Comparison of ENCODE assay signal across 8 cellular contexts in the genomic region with DNA sequence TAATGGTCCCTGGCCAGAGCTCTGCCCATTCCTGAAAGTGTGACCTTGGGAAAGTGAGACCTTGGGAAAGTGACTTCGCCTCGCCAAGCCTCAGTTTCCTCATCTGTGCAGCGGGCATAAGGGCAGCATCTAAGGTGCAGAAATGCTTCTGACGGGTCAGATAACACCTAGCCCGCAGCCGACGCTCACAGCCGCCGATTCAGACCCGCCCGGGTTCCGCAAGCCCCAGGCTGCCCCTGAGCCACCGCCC. TPM values are rescaled to one million over a fixed set of nuclear protein-coding genes. Genes with fewer than 3 reads are reported as not detected.
DNase-seq lines count a peak whose midpoint lies in the region; ATAC-seq, FAIRE-seq and TF ChIP-seq lines count a peak whose summit lies in the region.

No MANE protein-coding gene starts in this region.

- H3K4me1 ChIP-seq in heart left ventricle (peaks cover 6 to 60% (median 41%) of the 10 kb centered on the region in 12 donors), OCI-LY7 (ENCODE audit: insufficient read depth, low read length, poor library complexity, severe bottlenecking) (peaks cover 45% of the 10 kb centered on the region), endothelial cell of umbilical vein (ENCODE audit: control insufficient read depth, extremely low read depth, insufficient read depth, low read length) (peaks cover 76% of the 10 kb centered on the region)

- H3K9me3 ChIP-seq in heart left ventricle (no peaks in the 10 kb centered on the region), OCI-LY7 (ENCODE audit: low read length) (no peaks in the 10 kb centered on the region), endothelial cell of umbilical vein (replicated peaks; ENCODE audit: control insufficient read depth, insufficient read depth, low read length) (peaks cover 4% of the 10 kb centered on the region)

- peak overlapping the region; percentile 92 for H3K9ac ChIP-seq in endothelial cell of umbilical vein (replicated peaks; ENCODE audit: extremely low read depth, insufficient read depth, low read length)

- peak overlapping the region; percentile 59 for H3K27ac Mint-ChIP-seq in osteocyte (ENCODE audit: unreplicated experiment)

- DNase-seq in heart left ventricle: no peak
- DNase-seq in left ventricle myocardium superior: no peak
- DNase-seq in OCI-LY7 (ENCODE audit: low spot score): no peak
- DNase-seq in endothelial cell of umbilical vein (ENCODE audit: low read depth, low spot score): no peak
- no peak for DNase-seq in osteocyte (ENCODE audit: extremely low spot score, unreplicated experiment)
- DNase-seq in MV-4-11 (lab: John Stamatoyannopoulos, UW): no peak

- intact Hi-C loops in heart left ventricle (cut with DNase I) (loop anchor here (1.0 to 10.0 kb wide), 9 partner anchors 45 to 558 kb away; a partner anchor contains a TSS), left ventricle myocardium superior (cut with micrococcal nuclease) (loop anchor here (5.0 kb wide), 1 partner anchor 65 kb away; a partner anchor contains a TSS), OCI-LY7 (cut with micrococcal nuclease; ENCODE audit: unreplicated experiment) (loop anchor here (2.0 kb wide), 1 partner anchor 68 kb away; no protein-coding TSS in a partner anchor), endothelial cell of umbilical vein (cut with micrococcal nuclease) (loop anchor here (2.0 to 5.0 kb wide), 2 partner anchors 74 to 165 kb away; a partner anchor contains a TSS)

- H3K4me2 ChIP-seq in OCI-LY7 (ENCODE audit: low read length) (peak overlapping the region; percentile 98), endothelial cell of umbilical vein (ENCODE audit: insufficient read depth, low read length) (peak overlapping the region; percentile 91)

- H4K20me1 ChIP-seq in OCI-LY7 (ENCODE audit: insufficient read depth, low read length) (peaks cover 42% of the 10 kb centered on the region), endothelial cell of umbilical vein (replicated peaks; ENCODE audit: control insufficient read depth, extremely low read depth, insufficient read depth, low read length) (peaks cover 3% of the 10 kb centered on the region)

- H3K27ac ChIP-seq in heart left ventricle (peak overlapping the region; percentile 68 to 94 (median 89)), OCI-LY7 (ENCODE audit: low read depth, low read length, poor library complexity, severe bottlenecking) (peak overlapping the region; percentile 39), endothelial cell of umbilical vein (ENCODE audit: insufficient read depth, low read depth, low read length) (peak overlapping the region; percentile 90)

- H3K36me3 Mint-ChIP-seq in osteocyte (ENCODE audit: unreplicated experiment): no peaks in the 10 kb centered on the region

- H2AFZ ChIP-seq in OCI-LY7 (ENCODE audit: low read length): no peak overlapping the region; the same call in 1 of the 2 replicates
- no peak overlapping the region for H2AFZ ChIP-seq in endothelial cell of umbilical vein (ENCODE audit: low read depth, low read length)

- no peak for TF ChIP-seq CTCF in heart left ventricle (IDR thresholded peaks at IDR 0.05)
- TF ChIP-seq CTCF in OCI-LY7 (conservative IDR thresholded peaks at IDR 0.05; ENCODE audit: low read length): no peak
- no peak for TF ChIP-seq CTCF in endothelial cell of umbilical vein (IDR thresholded peaks at IDR 0.05; ENCODE audit: extremely low read depth in 1 of 2, insufficient read depth in 1 of 2, low read depth in 1 of 2, low read length in 2 of 2)
- TF ChIP-seq CTCF in osteocyte (IDR thresholded peaks at IDR 0.05): no peak

- POLR2A ChIA-PET in OCI-LY7 (lab: Charles Lee): interaction anchor here (1.3 to 2.2 kb wide), 3 partner anchors 9 to 71 kb away, joined by 8 to 13 read pairs (median 11); no protein-coding TSS in a partner anchor
- POLR2A ChIA-PET in endothelial cell of umbilical vein (lab: Charles Lee): interaction anchor here (1.6 to 1.8 kb wide), 4 partner anchors 10 to 59 kb away, joined by 4 to 5 read pairs (median 4); no protein-coding TSS in a partner anchor

- H3K79me2 ChIP-seq in OCI-LY7 (ENCODE audit: insufficient read depth, low read depth, low read length): peaks cover 53% of the 10 kb centered on the region
- H3K79me2 ChIP-seq in endothelial cell of umbilical vein (ENCODE audit: control insufficient read depth, insufficient read depth, low read length): peaks cover 62% of the 10 kb centered on the region

- H3K4me3 Mint-ChIP-seq in osteocyte (ENCODE audit: unreplicated experiment): peak overlapping the region; percentile 80

- H3K9me2 ChIP-seq in OCI-LY7 (ENCODE audit: insufficient read depth, low read length): no peaks in the 10 kb centered on the region

- H3K9me1 ChIP-seq in endothelial cell of umbilical vein (replicated peaks; ENCODE audit: control insufficient read depth, extremely low read depth, insufficient read depth, low read length): no peaks in the 10 kb centered on the region

- ATAC-seq in heart left ventricle (peak in 1 of 4 donors; percentile 40), left ventricle myocardium superior (no peak), HG03378 (IDR thresholded peaks at IDR 0.05; ENCODE audit: unreplicated experiment) (no peak), GM21528 (IDR thresholded peaks at IDR 0.05; ENCODE audit: low FRiP score, unreplicated experiment) (no peak)

- H3K27me3 Mint-ChIP-seq in osteocyte (ENCODE audit: unreplicated experiment): peaks cover 28% of the 10 kb centered on the region

- dilution Hi-C loops in endothelial cell of umbilical vein (cut with MboI; ENCODE audit: extremely low pct_ligation_motif_present, low sequenced_read_pairs): no loop called here

- no TSS peak for BruUV-seq in OCI-LY7 (replicated peaks; lab: Mats Ljungman, UMichigan)
- BruUV-seq in endothelial cell of umbilical vein (replicated peaks; lab: Mats Ljungman, UMichigan): no TSS peak

- peaks cover 49% of the 10 kb centered on the region for H3K4me1 Mint-ChIP-seq in osteocyte (ENCODE audit: unreplicated experiment)

- 0 to 1% (median 0%) methylated on average over 12 to 13 of the region's 13 CpGs for WGBS in heart left ventricle, 4 donors

- H3K36me3 ChIP-seq in heart left ventricle (peaks cover 0 to 15% (median 0%) of the 10 kb centered on the region in 9 donors), OCI-LY7 (ENCODE audit: insufficient read depth, low read length) (peaks cover 25% of the 10 kb centered on the region), endothelial cell of umbilical vein (ENCODE audit: control insufficient read depth in 2 of 2, extremely low read depth in 1 of 2, insufficient read depth in 2 of 2, low read length in 2 of 2) (peaks cover 0 to 4% of the 10 kb centered on the region in 2 experiments)

- peaks cover 0 to 10% (median 0%) of the 10 kb centered on the region in 9 donors for H3K27me3 ChIP-seq in heart left ventricle
- no peaks in the 10 kb centered on the region for H3K27me3 ChIP-seq in endothelial cell of umbilical vein (ENCODE audit: control insufficient read depth in 2 of 2, insufficient read depth in 2 of 2, low read length in 2 of 2)

- no peaks in the 10 kb centered on the region for H3K9me3 Mint-ChIP-seq in osteocyte (ENCODE audit: unreplicated experiment)

- H3K4me3 ChIP-seq in heart left ventricle (peak overlapping the region; percentile 54 to 96 (median 84)), OCI-LY7 (ENCODE audit: low read depth, low read length, poor library complexity, severe bottlenecking) (peak overlapping the region; percentile 91), endothelial cell of umbilical vein (replicated peaks in 1 of 3; ENCODE audit: insufficient read depth in 1 of 3, low read depth in 1 of 3, low read length in 3 of 3) (peak overlapping the region; percentile 82 to 86 (median 83))

- no peak for FAIRE-seq in endothelial cell of umbilical vein (lab: Jason Lieb, UNC)

- CTCF ChIA-PET in OCI-LY7 (lab: Charles Lee; ENCODE audit: unreplicated experiment): interaction anchor here (1.0 kb wide), 1 partner anchor 12 kb away, joined by 10 read pairs; no protein-coding TSS in a partner anchor
- CTCF ChIA-PET in endothelial cell of umbilical vein (lab: Charles Lee): interaction anchor here (0.7 to 6.5 kb wide), 11 partner anchors 10 to 111 kb away, joined by 3 to 107 read pairs (median 9); no protein-coding TSS in a partner anchor

- TF ChIP-seq POLR2A in heart left ventricle (IDR thresholded peaks at IDR 0.05) (no peak), endothelial cell of umbilical vein (IDR thresholded peaks at IDR 0.05; ENCODE audit: low read depth, low read length) (no peak)

TF ChIP-seq in endothelial cell of umbilical vein, 7 proteins besides CTCF, POLR2A, EP300 and RAD21:
- TF ChIP-seq JUN (IDR thresholded peaks at IDR 0.05; ENCODE audit: borderline replicate concordance, insufficient read depth, insufficient read length, low read depth) (no peak), FOS (IDR thresholded peaks at IDR 0.05; ENCODE audit: borderline replicate concordance, insufficient read depth, low read length) (no peak)

RNA-seq across cellular contexts. Expression of a gene that starts 0.5 kb away (rescaled TPM):
- total RNA-seq in heart left ventricle (100 to 1,000 TPM in 8 of 9 donors, 10 to 100 TPM in 1; 71.3 to 316 (median 144) TPM), left ventricle myocardium superior (135 TPM), OCI-LY7 (2022) (218 and 230 TPM in 2 replicates), endothelial cell of umbilical vein (968 and 982 TPM in 2 replicates), osteocyte (180 and 187 TPM in 2 replicates)
- polyA plus RNA-seq in heart left ventricle (100 to 1,000 TPM in 1 of 2 donors, 10 to 100 TPM in 1; 89.6 to 401 TPM), endothelial cell of umbilical vein (1,861 and 1,972 TPM in 2 replicates)
- 83.2 and 99.0 TPM in 2 replicates for total RNA-seq in OCI-LY7 (2014; rRNA removed; shearing (Covaris generic))
- polyA plus RNA-seq in endothelial cell of umbilical vein (2011; cell fraction: cytosol; rRNA removed): 1,632 and 1,874 TPM in 2 replicates
- polyA plus RNA-seq in endothelial cell of umbilical vein (2011; cell fraction: nucleus; rRNA removed): 571 and 678 TPM in 2 replicates
- 1,466 and 1,504 TPM in 2 replicates for polyA plus RNA-seq in endothelial cell of umbilical vein (2012)
- polyA minus RNA-seq in endothelial cell of umbilical vein: 1,622 and 1,688 TPM in 2 replicates
- 59.7 TPM for polyA minus RNA-seq in endothelial cell of umbilical vein (2011; cell fraction: cytosol; rRNA and poly(A)+ RNA removed)
- 209 and 300 TPM in 2 replicates for polyA minus RNA-seq in endothelial cell of umbilical vein (2011; cell fraction: nucleus; rRNA and poly(A)+ RNA removed)

Comparison
In these comparisons a context has a peak if more than half of its experiments do, and no peak if none do; other contexts are left out.
1. H3K27ac ChIP-seq: peak in every context shown above with its lines; median percentile 90 in endothelial cell of umbilical vein; 89 in heart left ventricle; 39 in OCI-LY7.